ENCODE assay signal across 15 cellular contexts in the genomic region with DNA sequence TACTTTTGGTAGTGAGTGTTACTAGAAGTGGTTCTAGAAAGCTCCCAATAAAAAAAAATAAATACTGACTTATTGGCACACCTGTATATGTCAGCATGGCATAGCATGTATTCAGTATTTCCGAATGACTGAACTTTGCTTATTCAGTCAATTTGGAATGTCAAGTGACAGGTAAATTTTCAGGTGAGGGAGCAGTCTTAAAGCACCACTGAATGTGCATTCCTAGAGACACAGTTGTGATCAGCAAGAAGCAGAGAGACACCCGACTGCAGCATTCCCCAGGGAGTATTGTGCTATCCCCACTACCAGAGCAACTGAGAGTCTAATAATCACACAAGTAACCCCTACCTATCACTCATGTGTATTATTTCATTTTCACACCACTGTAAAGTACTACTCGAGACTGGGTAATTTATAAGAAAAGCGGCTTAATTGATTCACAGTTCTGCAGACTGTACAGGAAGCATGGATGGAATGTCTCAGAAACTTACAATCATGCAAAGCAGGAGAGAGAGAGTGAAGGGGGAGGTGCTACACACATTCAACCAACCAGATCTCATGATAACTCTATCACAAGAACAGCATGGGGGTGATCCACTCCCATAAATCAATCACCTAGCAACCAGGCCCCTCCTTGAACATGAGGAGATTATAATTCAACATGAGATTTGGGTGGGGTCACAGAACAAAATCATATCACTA.
DNase-seq lines count a peak whose midpoint lies in the region; ATAC-seq and TF ChIP-seq lines count a peak whose summit lies in the region.
"Had no signal": no experiment of that assay in that cellular context is flagged by ENCODE, and none has a peak within 500 bp of the region (broad histone marks: within the 10 kb centered on the region; RNA-seq: fewer than 3 reads in every experiment).

No MANE protein-coding gene starts in this region.

- H3K9me2 ChIP-seq in neural cell (ENCODE audit: insufficient read depth, low read length), result no peaks in the 10 kb centered on the region

- DNase-seq in choroid plexus epithelial cell (ENCODE audit: low read depth) (peak; percentile 15), WERI-Rb-1 (no peak)
- DNase-seq in effector CD4-positive, alpha-beta T cell, result no peak
- DNase-seq in effector CD8-positive, alpha-beta T cell (lab: John Stamatoyannopoulos, UW), result no peak
- DNase-seq: CD8-positive, alpha-beta T cell; COR-L47; DND-41; GDM1; HCEC 1CT; HFFc6 had no signal

- H3F3A ChIP-seq in neural cell (ENCODE audit: insufficient read depth, low read length, poor library complexity, severe bottlenecking), result no peaks in the 10 kb centered on the region

- peaks cover 36% of the 10 kb centered on the region for H3K4me1 ChIP-seq in BLaER1

- H3K9me3 ChIP-seq in BLaER1, result peaks cover 26% of the 10 kb centered on the region
- H3K9me3 ChIP-seq in neural cell (ENCODE audit: low read length), result no peaks in the 10 kb centered on the region
- no peaks in the 10 kb centered on the region for H3K9me3 ChIP-seq in WERI-Rb-1 (ENCODE audit: severe bottlenecking)

- TF ChIP-seq CTCF in choroid plexus epithelial cell (conservative IDR thresholded peaks at IDR 0.05; ENCODE audit: low read depth, low read length) (no peak), neural cell (IDR thresholded peaks at IDR 0.05; ENCODE audit: poor library complexity, severe bottlenecking) (no peak), WERI-Rb-1 (IDR thresholded peaks at IDR 0.05; ENCODE audit: low read depth, low read length) (no peak)

- H3K27ac ChIP-seq in BLaER1 (no peak overlapping the region), neural cell (ENCODE audit: low read length) (peak overlapping the region; percentile 22), WERI-Rb-1 (no peak overlapping the region)
- H3K27ac ChIP-seq: HL-60 had no signal

- H3K9ac ChIP-seq in BLaER1 (no peak overlapping the region), neural cell (ENCODE audit: low read length) (no peak overlapping the region)

- TF ChIP-seq EP300 in Ishikawa (IDR thresholded peaks at IDR 0.05; ENCODE audit: borderline replicate concordance) (no peak; the same call in 1 of the 2 replicates), neural cell (conservative IDR thresholded peaks at IDR 0.05; ENCODE audit: poor library complexity, severe bottlenecking) (peak; percentile 50)

- no peak overlapping the region for H2AFZ ChIP-seq in neural cell (ENCODE audit: low read depth, low read length)

- no peak overlapping the region for H3K4me3 ChIP-seq in BLaER1
- H3K4me3 ChIP-seq in choroid plexus epithelial cell (ENCODE audit: low read depth, low read length), result no peak overlapping the region
- peak overlapping the region; percentile 11 for H3K4me3 ChIP-seq in neural cell (ENCODE audit: low read length)
- no peak overlapping the region for H3K4me3 ChIP-seq in WERI-Rb-1 (ENCODE audit: low read depth, low read length)

- no peaks in the 10 kb centered on the region for H3K79me2 ChIP-seq in neural cell (replicated peaks; ENCODE audit: insufficient read depth, low read length)

- H3K27me3 ChIP-seq in BLaER1, result no peaks in the 10 kb centered on the region
- H3K27me3 ChIP-seq in neural cell (ENCODE audit: insufficient read depth, low read depth, low read length), result no peaks in the 10 kb centered on the region
- no peaks in the 10 kb centered on the region for H3K27me3 ChIP-seq in WERI-Rb-1 (ENCODE audit: insufficient read depth, low read depth, severe bottlenecking)

- no peaks in the 10 kb centered on the region for H3K36me3 ChIP-seq in BLaER1
- no peaks in the 10 kb centered on the region for H3K36me3 ChIP-seq in neural cell (ENCODE audit: insufficient read depth, low read length)
- H3K36me3 ChIP-seq in WERI-Rb-1, result no peaks in the 10 kb centered on the region

- H4K20me1 ChIP-seq in BLaER1, result no peaks in the 10 kb centered on the region
- H4K20me1 ChIP-seq in neural cell (ENCODE audit: insufficient read depth), result no peaks in the 10 kb centered on the region

- H3K4me2 ChIP-seq in BLaER1 (0 out of 2 replicates have a peak overlapping the region, but pooled peaks have one; percentile 20), neural cell (ENCODE audit: low read length) (no peak overlapping the region)

- TF ChIP-seq RAD21 in Ishikawa (IDR thresholded peaks at IDR 0.05; ENCODE audit: low read depth) (no peak), neural cell (conservative IDR thresholded peaks at IDR 0.05) (no peak)

- ATAC-seq in HG02678 (IDR thresholded peaks at IDR 0.05; ENCODE audit: unreplicated experiment), result no peak
- ATAC-seq: CD8-positive, alpha-beta T cell had no signal

TF ChIP-seq in Ishikawa, 13 proteins besides CTCF, POLR2A, EP300 and RAD21:
- TF ChIP-seq TEAD4 (IDR thresholded peaks at IDR 0.05) (peak; percentile 81), CEBPB (IDR thresholded peaks at IDR 0.05) (no peak), NFIC (IDR thresholded peaks at IDR 0.05) (0 out of 2 replicates have a peak, but pooled peaks have one; percentile 31), TCF12 (IDR thresholded peaks at IDR 0.05; ENCODE audit: low read depth) (0 out of 2 replicates have a peak, but pooled peaks have one; percentile 46)

TF ChIP-seq in neural cell, 6 proteins besides CTCF, POLR2A, EP300 and RAD21:
- TF ChIP-seq TAF1 (IDR thresholded peaks at IDR 0.05; ENCODE audit: low read depth) (no peak), POLR2AphosphoS5 (IDR thresholded peaks at IDR 0.05) (peak; percentile 28)
